Comparison of ENCODE assay signal across 1 cellular context in the genomic region with DNA sequence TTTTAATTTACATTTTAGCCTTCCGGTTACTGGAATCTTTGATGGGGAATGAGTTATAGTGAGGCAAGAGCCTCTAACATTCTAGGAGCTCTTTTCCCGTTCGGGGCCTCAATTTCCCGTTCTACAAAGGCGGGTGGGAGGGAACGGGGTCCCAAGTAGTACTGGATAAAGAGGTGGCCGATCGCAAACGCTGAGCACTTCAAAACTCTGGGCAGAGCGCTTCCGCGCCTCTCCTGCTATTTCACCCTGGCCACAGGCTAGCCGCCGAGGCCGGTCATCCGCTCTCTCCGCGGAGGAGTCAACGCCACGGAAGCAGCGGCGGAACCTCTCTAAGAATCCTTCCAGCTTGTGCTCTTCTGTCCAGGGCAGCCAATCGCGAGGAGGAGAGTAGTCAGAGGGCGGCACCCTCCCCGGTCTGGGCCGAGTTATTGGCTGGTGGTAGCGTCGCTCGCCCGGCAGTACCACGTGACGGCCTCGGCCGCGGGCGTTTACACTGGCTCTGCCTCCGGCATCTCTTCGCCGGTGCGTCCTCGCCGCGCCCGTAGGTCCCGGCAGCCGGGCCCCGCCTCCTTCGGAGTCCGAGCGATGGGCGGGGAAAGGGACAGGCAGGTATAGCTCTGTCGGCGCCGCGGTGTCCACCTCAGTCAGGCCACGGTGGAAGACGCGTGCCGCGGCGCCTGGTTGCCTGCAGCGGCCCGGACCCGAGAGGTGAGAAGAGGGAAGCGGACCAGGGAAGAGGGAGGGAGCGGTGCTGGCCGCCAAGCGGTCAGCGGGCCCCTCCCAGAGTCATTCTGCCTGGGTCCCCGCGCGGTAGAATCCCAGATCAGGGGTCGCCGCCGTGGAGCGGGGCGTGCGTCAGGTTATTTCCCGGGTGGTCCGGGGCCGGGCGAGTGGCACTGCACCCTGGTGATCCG.
TF ChIP-seq lines count a peak whose summit lies in the region.

A gene (plus strand): TSS at position 487 of the 914 bp plus-strand sequence. CDS start 16,895 bp downstream, outside the sequence.

TF ChIP-seq in K562, 482 proteins besides CTCF, POLR2A, EP300 and RAD21 (continued from another document and continues in another):
- TF ChIP-seq, protein P1, sequence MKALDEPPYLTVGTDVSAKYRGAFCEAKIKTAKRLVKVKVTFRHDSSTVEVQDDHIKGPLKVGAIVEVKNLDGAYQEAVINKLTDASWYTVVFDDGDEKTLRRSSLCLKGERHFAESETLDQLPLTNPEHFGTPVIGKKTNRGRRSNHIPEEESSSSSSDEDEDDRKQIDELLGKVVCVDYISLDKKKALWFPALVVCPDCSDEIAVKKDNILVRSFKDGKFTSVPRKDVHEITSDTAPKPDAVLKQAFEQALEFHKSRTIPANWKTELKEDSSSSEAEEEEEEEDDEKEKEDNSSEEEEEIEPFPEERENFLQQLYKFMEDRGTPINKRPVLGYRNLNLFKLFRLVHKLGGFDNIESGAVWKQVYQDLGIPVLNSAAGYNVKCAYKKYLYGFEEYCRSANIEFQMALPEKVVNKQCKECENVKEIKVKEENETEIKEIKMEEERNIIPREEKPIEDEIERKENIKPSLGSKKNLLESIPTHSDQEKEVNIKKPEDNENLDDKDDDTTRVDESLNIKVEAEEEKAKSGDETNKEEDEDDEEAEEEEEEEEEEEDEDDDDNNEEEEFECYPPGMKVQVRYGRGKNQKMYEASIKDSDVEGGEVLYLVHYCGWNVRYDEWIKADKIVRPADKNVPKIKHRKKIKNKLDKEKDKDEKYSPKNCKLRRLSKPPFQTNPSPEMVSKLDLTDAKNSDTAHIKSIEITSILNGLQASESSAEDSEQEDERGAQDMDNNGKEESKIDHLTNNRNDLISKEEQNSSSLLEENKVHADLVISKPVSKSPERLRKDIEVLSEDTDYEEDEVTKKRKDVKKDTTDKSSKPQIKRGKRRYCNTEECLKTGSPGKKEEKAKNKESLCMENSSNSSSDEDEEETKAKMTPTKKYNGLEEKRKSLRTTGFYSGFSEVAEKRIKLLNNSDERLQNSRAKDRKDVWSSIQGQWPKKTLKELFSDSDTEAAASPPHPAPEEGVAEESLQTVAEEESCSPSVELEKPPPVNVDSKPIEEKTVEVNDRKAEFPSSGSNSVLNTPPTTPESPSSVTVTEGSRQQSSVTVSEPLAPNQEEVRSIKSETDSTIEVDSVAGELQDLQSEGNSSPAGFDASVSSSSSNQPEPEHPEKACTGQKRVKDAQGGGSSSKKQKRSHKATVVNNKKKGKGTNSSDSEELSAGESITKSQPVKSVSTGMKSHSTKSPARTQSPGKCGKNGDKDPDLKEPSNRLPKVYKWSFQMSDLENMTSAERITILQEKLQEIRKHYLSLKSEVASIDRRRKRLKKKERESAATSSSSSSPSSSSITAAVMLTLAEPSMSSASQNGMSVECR (CRISPR knock-in tag; IDR thresholded peaks at IDR 0.05) = peak; percentile 80
- TF ChIP-seq, protein P2, sequence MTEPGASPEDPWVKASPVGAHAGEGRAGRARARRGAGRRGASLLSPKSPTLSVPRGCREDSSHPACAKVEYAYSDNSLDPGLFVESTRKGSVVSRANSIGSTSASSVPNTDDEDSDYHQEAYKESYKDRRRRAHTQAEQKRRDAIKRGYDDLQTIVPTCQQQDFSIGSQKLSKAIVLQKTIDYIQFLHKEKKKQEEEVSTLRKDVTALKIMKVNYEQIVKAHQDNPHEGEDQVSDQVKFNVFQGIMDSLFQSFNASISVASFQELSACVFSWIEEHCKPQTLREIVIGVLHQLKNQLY (CRISPR knock-in tag; conservative IDR thresholded peaks at IDR 0.05) = no peak
- TF ChIP-seq POLR2B (IDR thresholded peaks at IDR 0.05; ENCODE audit: low read depth, partially characterized antibody) = peak; percentile 92
- TF ChIP-seq, protein P3, sequence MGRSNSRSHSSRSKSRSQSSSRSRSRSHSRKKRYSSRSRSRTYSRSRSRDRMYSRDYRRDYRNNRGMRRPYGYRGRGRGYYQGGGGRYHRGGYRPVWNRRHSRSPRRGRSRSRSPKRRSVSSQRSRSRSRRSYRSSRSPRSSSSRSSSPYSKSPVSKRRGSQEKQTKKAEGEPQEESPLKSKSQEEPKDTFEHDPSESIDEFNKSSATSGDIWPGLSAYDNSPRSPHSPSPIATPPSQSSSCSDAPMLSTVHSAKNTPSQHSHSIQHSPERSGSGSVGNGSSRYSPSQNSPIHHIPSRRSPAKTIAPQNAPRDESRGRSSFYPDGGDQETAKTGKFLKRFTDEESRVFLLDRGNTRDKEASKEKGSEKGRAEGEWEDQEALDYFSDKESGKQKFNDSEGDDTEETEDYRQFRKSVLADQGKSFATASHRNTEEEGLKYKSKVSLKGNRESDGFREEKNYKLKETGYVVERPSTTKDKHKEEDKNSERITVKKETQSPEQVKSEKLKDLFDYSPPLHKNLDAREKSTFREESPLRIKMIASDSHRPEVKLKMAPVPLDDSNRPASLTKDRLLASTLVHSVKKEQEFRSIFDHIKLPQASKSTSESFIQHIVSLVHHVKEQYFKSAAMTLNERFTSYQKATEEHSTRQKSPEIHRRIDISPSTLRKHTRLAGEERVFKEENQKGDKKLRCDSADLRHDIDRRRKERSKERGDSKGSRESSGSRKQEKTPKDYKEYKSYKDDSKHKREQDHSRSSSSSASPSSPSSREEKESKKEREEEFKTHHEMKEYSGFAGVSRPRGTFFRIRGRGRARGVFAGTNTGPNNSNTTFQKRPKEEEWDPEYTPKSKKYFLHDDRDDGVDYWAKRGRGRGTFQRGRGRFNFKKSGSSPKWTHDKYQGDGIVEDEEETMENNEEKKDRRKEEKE (IDR thresholded peaks at IDR 0.05; ENCODE audit: borderline replicate concordance in 1 of 2, control insufficient read depth in 1 of 2, low read depth in 2 of 2, low read length in 1 of 2) = no peak
- TF ChIP-seq, protein P4, sequence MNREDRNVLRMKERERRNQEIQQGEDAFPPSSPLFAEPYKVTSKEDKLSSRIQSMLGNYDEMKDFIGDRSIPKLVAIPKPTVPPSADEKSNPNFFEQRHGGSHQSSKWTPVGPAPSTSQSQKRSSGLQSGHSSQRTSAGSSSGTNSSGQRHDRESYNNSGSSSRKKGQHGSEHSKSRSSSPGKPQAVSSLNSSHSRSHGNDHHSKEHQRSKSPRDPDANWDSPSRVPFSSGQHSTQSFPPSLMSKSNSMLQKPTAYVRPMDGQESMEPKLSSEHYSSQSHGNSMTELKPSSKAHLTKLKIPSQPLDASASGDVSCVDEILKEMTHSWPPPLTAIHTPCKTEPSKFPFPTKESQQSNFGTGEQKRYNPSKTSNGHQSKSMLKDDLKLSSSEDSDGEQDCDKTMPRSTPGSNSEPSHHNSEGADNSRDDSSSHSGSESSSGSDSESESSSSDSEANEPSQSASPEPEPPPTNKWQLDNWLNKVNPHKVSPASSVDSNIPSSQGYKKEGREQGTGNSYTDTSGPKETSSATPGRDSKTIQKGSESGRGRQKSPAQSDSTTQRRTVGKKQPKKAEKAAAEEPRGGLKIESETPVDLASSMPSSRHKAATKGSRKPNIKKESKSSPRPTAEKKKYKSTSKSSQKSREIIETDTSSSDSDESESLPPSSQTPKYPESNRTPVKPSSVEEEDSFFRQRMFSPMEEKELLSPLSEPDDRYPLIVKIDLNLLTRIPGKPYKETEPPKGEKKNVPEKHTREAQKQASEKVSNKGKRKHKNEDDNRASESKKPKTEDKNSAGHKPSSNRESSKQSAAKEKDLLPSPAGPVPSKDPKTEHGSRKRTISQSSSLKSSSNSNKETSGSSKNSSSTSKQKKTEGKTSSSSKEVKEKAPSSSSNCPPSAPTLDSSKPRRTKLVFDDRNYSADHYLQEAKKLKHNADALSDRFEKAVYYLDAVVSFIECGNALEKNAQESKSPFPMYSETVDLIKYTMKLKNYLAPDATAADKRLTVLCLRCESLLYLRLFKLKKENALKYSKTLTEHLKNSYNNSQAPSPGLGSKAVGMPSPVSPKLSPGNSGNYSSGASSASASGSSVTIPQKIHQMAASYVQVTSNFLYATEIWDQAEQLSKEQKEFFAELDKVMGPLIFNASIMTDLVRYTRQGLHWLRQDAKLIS (CRISPR knock-in tag; IDR thresholded peaks at IDR 0.05) = peak; percentile 74
- TF ChIP-seq MED1 (CRISPR knock-in tag; IDR thresholded peaks at IDR 0.05; ENCODE audit: borderline replicate concordance) = no peak
- peak; percentile 95 for TF ChIP-seq MBD2 (IDR thresholded peaks at IDR 0.05; ENCODE audit: borderline replicate concordance, low read depth)
- TF ChIP-seq, protein P5, sequence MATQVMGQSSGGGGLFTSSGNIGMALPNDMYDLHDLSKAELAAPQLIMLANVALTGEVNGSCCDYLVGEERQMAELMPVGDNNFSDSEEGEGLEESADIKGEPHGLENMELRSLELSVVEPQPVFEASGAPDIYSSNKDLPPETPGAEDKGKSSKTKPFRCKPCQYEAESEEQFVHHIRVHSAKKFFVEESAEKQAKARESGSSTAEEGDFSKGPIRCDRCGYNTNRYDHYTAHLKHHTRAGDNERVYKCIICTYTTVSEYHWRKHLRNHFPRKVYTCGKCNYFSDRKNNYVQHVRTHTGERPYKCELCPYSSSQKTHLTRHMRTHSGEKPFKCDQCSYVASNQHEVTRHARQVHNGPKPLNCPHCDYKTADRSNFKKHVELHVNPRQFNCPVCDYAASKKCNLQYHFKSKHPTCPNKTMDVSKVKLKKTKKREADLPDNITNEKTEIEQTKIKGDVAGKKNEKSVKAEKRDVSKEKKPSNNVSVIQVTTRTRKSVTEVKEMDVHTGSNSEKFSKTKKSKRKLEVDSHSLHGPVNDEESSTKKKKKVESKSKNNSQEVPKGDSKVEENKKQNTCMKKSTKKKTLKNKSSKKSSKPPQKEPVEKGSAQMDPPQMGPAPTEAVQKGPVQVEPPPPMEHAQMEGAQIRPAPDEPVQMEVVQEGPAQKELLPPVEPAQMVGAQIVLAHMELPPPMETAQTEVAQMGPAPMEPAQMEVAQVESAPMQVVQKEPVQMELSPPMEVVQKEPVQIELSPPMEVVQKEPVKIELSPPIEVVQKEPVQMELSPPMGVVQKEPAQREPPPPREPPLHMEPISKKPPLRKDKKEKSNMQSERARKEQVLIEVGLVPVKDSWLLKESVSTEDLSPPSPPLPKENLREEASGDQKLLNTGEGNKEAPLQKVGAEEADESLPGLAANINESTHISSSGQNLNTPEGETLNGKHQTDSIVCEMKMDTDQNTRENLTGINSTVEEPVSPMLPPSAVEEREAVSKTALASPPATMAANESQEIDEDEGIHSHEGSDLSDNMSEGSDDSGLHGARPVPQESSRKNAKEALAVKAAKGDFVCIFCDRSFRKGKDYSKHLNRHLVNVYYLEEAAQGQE (CRISPR knock-in tag; IDR thresholded peaks at IDR 0.05; ENCODE audit: low read depth) = no peak
- no peak for TF ChIP-seq ZNF717 (CRISPR knock-in tag; IDR thresholded peaks at IDR 0.05)
- no peak for TF ChIP-seq ZNF785 (CRISPR knock-in tag; IDR thresholded peaks at IDR 0.05)
- TF ChIP-seq, protein P6, sequence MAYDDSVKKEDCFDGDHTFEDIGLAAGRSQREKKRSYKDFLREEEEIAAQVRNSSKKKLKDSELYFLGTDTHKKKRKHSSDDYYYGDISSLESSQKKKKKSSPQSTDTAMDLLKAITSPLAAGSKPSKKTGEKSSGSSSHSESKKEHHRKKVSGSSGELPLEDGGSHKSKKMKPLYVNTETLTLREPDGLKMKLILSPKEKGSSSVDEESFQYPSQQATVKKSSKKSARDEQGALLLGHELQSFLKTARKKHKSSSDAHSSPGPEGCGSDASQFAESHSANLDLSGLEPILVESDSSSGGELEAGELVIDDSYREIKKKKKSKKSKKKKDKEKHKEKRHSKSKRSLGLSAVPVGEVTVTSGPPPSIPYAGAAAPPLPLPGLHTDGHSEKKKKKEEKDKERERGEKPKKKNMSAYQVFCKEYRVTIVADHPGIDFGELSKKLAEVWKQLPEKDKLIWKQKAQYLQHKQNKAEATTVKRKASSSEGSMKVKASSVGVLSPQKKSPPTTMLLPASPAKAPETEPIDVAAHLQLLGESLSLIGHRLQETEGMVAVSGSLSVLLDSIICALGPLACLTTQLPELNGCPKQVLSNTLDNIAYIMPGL (CRISPR knock-in tag; IDR thresholded peaks at IDR 0.05) = no peak
- no peak for TF ChIP-seq NR2F6 (CRISPR knock-in tag; IDR thresholded peaks at IDR 0.05)
- TF ChIP-seq KDM2B (CRISPR knock-in tag; IDR thresholded peaks at IDR 0.05) = 0 out of 2 replicates have a peak, but pooled peaks have one; percentile 44
- no peak for TF ChIP-seq PTBP1 (IDR thresholded peaks at IDR 0.05; ENCODE audit: low read depth, low read length)
- TF ChIP-seq, protein P7, sequence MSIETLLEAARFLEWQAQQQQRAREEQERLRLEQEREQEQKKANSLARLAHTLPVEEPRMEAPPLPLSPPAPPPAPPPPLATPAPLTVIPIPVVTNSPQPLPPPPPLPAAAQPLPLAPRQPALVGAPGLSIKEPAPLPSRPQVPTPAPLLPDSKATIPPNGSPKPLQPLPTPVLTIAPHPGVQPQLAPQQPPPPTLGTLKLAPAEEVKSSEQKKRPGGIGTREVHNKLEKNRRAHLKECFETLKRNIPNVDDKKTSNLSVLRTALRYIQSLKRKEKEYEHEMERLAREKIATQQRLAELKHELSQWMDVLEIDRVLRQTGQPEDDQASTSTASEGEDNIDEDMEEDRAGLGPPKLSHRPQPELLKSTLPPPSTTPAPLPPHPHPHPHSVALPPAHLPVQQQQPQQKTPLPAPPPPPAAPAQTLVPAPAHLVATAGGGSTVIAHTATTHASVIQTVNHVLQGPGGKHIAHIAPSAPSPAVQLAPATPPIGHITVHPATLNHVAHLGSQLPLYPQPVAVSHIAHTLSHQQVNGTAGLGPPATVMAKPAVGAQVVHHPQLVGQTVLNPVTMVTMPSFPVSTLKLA (conservative IDR thresholded peaks at IDR 0.05) = peak; percentile 92 to 95
- peak; percentile 93 for TF ChIP-seq TBP (optimal IDR thresholded peaks at IDR 0.05; ENCODE audit: low read depth, low read length)
- TF ChIP-seq U2AF1 (optimal IDR thresholded peaks at IDR 0.05; ENCODE audit: low read depth, low read length) = no peak
- no peak for TF ChIP-seq TRIM24 (IDR thresholded peaks at IDR 0.05)
- TF ChIP-seq LEF1 (IDR thresholded peaks at IDR 0.05) = no peak
- no peak for TF ChIP-seq ILK (tag; IDR thresholded peaks at IDR 0.05; ENCODE audit: borderline replicate concordance, low read depth)
- no peak for TF ChIP-seq HLTF (IDR thresholded peaks at IDR 0.05)
- TF ChIP-seq EP400 (IDR thresholded peaks at IDR 0.05) = peak; percentile 79
- TF ChIP-seq ZNF668 (CRISPR knock-in tag; IDR thresholded peaks at IDR 0.05) = 0 out of 2 replicates have a peak, but pooled peaks have one; percentile 46
- TF ChIP-seq NFIC (IDR thresholded peaks at IDR 0.05) = no peak
- TF ChIP-seq, protein P8, sequence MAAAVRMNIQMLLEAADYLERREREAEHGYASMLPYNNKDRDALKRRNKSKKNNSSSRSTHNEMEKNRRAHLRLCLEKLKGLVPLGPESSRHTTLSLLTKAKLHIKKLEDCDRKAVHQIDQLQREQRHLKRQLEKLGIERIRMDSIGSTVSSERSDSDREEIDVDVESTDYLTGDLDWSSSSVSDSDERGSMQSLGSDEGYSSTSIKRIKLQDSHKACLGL (CRISPR knock-in tag; IDR thresholded peaks at IDR 0.05; ENCODE audit: borderline replicate concordance, poor library complexity, severe bottlenecking) = no peak
- TF ChIP-seq BRD9 (IDR thresholded peaks at IDR 0.05; ENCODE audit: low read depth, partially characterized antibody) = no peak
- TF ChIP-seq, protein P9, sequence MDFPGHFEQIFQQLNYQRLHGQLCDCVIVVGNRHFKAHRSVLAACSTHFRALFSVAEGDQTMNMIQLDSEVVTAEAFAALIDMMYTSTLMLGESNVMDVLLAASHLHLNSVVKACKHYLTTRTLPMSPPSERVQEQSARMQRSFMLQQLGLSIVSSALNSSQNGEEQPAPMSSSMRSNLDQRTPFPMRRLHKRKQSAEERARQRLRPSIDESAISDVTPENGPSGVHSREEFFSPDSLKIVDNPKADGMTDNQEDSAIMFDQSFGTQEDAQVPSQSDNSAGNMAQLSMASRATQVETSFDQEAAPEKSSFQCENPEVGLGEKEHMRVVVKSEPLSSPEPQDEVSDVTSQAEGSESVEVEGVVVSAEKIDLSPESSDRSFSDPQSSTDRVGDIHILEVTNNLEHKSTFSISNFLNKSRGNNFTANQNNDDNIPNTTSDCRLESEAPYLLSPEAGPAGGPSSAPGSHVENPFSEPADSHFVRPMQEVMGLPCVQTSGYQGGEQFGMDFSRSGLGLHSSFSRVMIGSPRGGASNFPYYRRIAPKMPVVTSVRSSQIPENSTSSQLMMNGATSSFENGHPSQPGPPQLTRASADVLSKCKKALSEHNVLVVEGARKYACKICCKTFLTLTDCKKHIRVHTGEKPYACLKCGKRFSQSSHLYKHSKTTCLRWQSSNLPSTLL (IDR thresholded peaks at IDR 0.05) = no peak
- TF ChIP-seq FOXA3 (CRISPR knock-in tag; conservative IDR thresholded peaks at IDR 0.05 in 1 of 2, IDR thresholded peaks at IDR 0.05 in 1 of 2) = peak in 1 of 2 experiments; percentile 77; a peak in 1 of 4 replicates
